7 cellular contexts compared by ENCODE assay signal in the genomic region with DNA sequence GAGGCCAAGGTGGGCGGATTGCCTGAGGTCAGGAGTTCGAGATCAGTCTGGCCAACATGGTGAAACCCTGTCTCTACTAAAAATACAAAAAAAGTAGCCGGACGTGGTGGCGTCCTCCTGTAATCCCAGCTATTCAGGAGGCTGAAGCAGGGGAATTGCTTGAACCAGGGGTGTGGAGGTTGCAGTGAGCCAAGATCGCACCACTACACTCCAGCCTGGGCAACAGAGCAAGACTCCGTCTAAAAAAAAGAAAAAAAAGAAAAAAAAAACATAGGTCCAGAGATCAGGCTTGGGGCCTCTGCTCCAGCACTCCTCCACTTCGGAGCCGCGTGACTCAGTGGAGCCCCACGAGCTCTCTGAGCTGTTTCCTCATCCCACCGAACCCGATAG. TPM values are rescaled to one million over a fixed set of nuclear protein-coding genes. Genes with fewer than 3 reads are reported as not detected.
"Had no signal": no experiment of that assay in that cellular context is flagged by ENCODE, and none has a peak within 500 bp of the region (broad histone marks: within the 10 kb centered on the region; RNA-seq: fewer than 3 reads in every experiment).

No MANE protein-coding gene starts in this region.

RNA-seq across cellular contexts. Expression of a gene that starts 2.6 kb away (rescaled TPM):
- total RNA-seq: activated CD8-positive, alpha-beta T cell treated with anti-CD3 and anti-CD28 coated beads for 36 hours; activated naive CD8-positive, alpha-beta T cell treated with anti-CD3 and anti-CD28 coated beads for 36 hours; activated T-cell treated with anti-CD3 and anti-CD28 coated beads, Interleukin-2, amount 50 U/mL, for 72 hours; activated T-helper 2 cell treated with anti-CD3 and anti-CD28 coated beads, Interferon-gamma antibody, Interleukin-2, Interleukin-4, amounts not matched to agents 10 μg/mL and 5 μg/mL and 100 μg/mL, durations not matched to agents 14 hours and 24 hours and 36 hours; PC-3; SK-MEL-5 had no signal
- polyA plus RNA-seq: IgD-negative memory B cell had no signal
